In the genomic region with DNA sequence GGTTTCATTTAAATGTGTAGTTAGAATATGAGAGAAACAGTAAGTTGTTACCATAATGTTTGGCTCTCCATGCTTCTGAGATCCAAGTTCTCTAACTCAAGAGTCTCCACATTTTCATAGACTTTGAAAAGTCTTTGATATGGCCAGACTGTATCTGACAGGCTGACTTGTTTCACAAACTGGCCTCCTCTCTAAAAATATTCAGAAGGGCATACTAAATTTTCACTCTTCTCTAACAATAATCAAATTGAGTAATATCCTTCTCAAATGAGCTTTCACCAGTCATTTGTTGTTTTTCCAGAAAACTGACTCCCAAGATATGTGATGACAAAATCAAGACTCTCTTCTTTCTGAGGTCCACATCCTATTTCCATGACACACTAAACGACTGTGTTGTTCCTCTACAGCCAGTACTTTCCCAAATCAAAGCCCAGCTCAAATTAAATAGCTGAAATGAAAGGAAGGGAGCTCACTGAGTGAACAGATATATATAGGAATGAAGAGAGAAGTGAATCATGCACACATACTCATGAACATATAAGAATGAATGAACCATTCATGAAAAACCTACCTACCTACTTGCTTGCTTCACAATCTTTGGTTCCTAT, we compare ENCODE assay signal across 12 cellular contexts. TPM values are rescaled to one million over a fixed set of nuclear protein-coding genes. Genes with fewer than 3 reads are reported as not detected.
DNase-seq lines count a peak whose midpoint lies in the region; ATAC-seq, FAIRE-seq and TF ChIP-seq lines count a peak whose summit lies in the region.
"Had no signal": no experiment of that assay in that cellular context is flagged by ENCODE, and none has a peak within 500 bp of the region (broad histone marks: within the 10 kb centered on the region; RNA-seq: fewer than 3 reads in every experiment).

No MANE protein-coding gene starts in this region.

- H3K14ac ChIP-seq in mesenchymal stem cell (ENCODE audit: low read length in 2 of 2) = no peak overlapping the region

- no peak overlapping the region for H2BK12ac ChIP-seq in mesenchymal stem cell (ENCODE audit: low read length in 2 of 2)

- no peaks in the 10 kb centered on the region for H3K27me3 Mint-ChIP-seq in CD4-positive, alpha-beta T cell
- no peaks in the 10 kb centered on the region for H3K27me3 Mint-ChIP-seq in activated naive CD8-positive, alpha-beta T cell treated with anti-CD3 and anti-CD28 coated beads, Interleukin-2, amount 50 U/mL, for 24 hours

- no peak for TF ChIP-seq POLR2A in tibial nerve (IDR thresholded peaks at IDR 0.05)

- peaks cover 46% of the 10 kb centered on the region for H3K36me3 Mint-ChIP-seq in CD4-positive, alpha-beta T cell (ENCODE audit: low read depth)
- H3K36me3 Mint-ChIP-seq in activated naive CD8-positive, alpha-beta T cell treated with anti-CD3 and anti-CD28 coated beads, Interleukin-2, amount 50 U/mL, for 24 hours (ENCODE audit: low read depth) = peaks cover 18% of the 10 kb centered on the region

- H2AK5ac ChIP-seq in mesenchymal stem cell (ENCODE audit: low read length, severe bottlenecking) = no peak overlapping the region

- H3K9me3 Mint-ChIP-seq in CD4-positive, alpha-beta T cell = no peaks in the 10 kb centered on the region
- no peaks in the 10 kb centered on the region for H3K9me3 Mint-ChIP-seq in activated naive CD8-positive, alpha-beta T cell treated with anti-CD3 and anti-CD28 coated beads, Interleukin-2, amount 50 U/mL, for 24 hours

- POLR2A ChIA-PET in CD4-positive, alpha-beta T cell (lab: Charles Lee) = interaction anchor here (1.1 to 8.6 kb wide), 6 partner anchors 12 to 91 kb away, joined by 3 to 382 read pairs (median 50); partner anchors contain the start of gene HIVEP2

- no CpG with 5 or more reads among the region's 1 CpG for WGBS in mesenchymal stem cell
- WGBS in tibial nerve, 2 donors = 55 to 59% methylated on average over 1 of the region's 1 CpG

- H2BK5ac ChIP-seq in mesenchymal stem cell (ENCODE audit: low read depth, low read length, poor library complexity, severe bottlenecking) = no peak overlapping the region

- no peaks in the 10 kb centered on the region for H3K27me3 ChIP-seq in CD4-positive, alpha-beta T cell (ENCODE audit: control insufficient read depth, insufficient read depth, low read length)
- no peaks in the 10 kb centered on the region for H3K27me3 ChIP-seq in mesenchymal stem cell (ENCODE audit: control insufficient read depth in 1 of 2, insufficient read depth in 1 of 2, low read length in 2 of 2)
- no peaks in the 10 kb centered on the region for H3K27me3 ChIP-seq in tibial nerve
- H3K27me3 ChIP-seq: colonic mucosa had no signal

- H2BK15ac ChIP-seq in mesenchymal stem cell (ENCODE audit: low read depth, poor library complexity, severe bottlenecking) = no peak overlapping the region

- peak; percentile 58 for FAIRE-seq in GM19239 (lab: Jason Lieb, UNC)
- FAIRE-seq: TTC549 had no signal

- peak overlapping the region; percentile 95 for H3K9ac ChIP-seq in mesenchymal stem cell (ENCODE audit: low read length)
- H3K9ac ChIP-seq: KMS-11 had no signal

- H3K36me3 ChIP-seq in mesenchymal stem cell (ENCODE audit: control insufficient read depth in 1 of 2, insufficient read depth in 2 of 2, low read depth in 1 of 2, low read length in 2 of 2) (no peaks in the 10 kb centered on the region), tibial nerve (no peaks in the 10 kb centered on the region)
- H3K36me3 ChIP-seq: colonic mucosa, lower lobe of right lung had no signal

- peak overlapping the region; percentile 95 for H3K27ac Mint-ChIP-seq in CD4-positive, alpha-beta T cell
- H3K27ac Mint-ChIP-seq in activated naive CD8-positive, alpha-beta T cell treated with anti-CD3 and anti-CD28 coated beads, Interleukin-2, amount 50 U/mL, for 24 hours = peak overlapping the region; percentile 93

- no peak for DNase-seq in CD4-positive, alpha-beta T cell
- no peak for DNase-seq in GM19239 (ENCODE audit: insufficient read length, low spot score)
- DNase-seq in activated naive CD8-positive, alpha-beta T cell treated with anti-CD3 and anti-CD28 coated beads, Interleukin-2, amount 50 U/mL, for 24 hours = no peak
- DNase-seq in mesenchymal stem cell = peak; percentile 57
- DNase-seq in hypothalamus (lab: John Stamatoyannopoulos, UW) = no peak
- DNase-seq in tibial nerve (ENCODE audit: low spot score in 2 of 2) = no peak
- DNase-seq: colonic mucosa, lower lobe of right lung, NCI-H2171 had no signal

- H2AFZ ChIP-seq in mesenchymal stem cell (ENCODE audit: low read depth, low read length) = no peak overlapping the region

- H3K4me3 ChIP-seq in mesenchymal stem cell (ENCODE audit: insufficient read depth in 1 of 2, low read depth in 1 of 2, low read length in 2 of 2) (peak overlapping the region in 1 of 2 experiments; percentile 1), tibial nerve (no peak overlapping the region)
- H3K4me3 ChIP-seq: colonic mucosa, lower lobe of right lung had no signal

- H3K9me3 ChIP-seq in CD4-positive, alpha-beta T cell (ENCODE audit: control insufficient read depth, low read length) = no peaks in the 10 kb centered on the region
- H3K9me3 ChIP-seq in mesenchymal stem cell (ENCODE audit: control insufficient read depth, low read length) (no peaks in the 10 kb centered on the region), tibial nerve (no peaks in the 10 kb centered on the region)
- H3K9me3 ChIP-seq: colonic mucosa, lower lobe of right lung had no signal

- H3K18ac ChIP-seq in mesenchymal stem cell (ENCODE audit: low read depth in 1 of 2, low read length in 2 of 2) = no peak overlapping the region

- no peak overlapping the region for H3K4me2 ChIP-seq in mesenchymal stem cell (ENCODE audit: low read length, poor library complexity, severe bottlenecking)
- H3K4me2 ChIP-seq: KMS-11 had no signal

- no peak for ATAC-seq in CD4-positive, alpha-beta T cell (ENCODE audit: poor library complexity)
- peak; percentile 20 for ATAC-seq in activated naive CD8-positive, alpha-beta T cell treated with anti-CD3 and anti-CD28 coated beads, Interleukin-2, amount 50 U/mL, for 24 hours
- no peak for ATAC-seq in GM18511 (IDR thresholded peaks at IDR 0.05; ENCODE audit: unreplicated experiment)
- ATAC-seq: lower lobe of right lung had no signal

- H3K27ac ChIP-seq in CD4-positive, alpha-beta T cell (ENCODE audit: low read depth, low read length) = peak overlapping the region; percentile 25
- no peak overlapping the region for H3K27ac ChIP-seq in mesenchymal stem cell (ENCODE audit: low read length, poor library complexity, severe bottlenecking)
- no peak overlapping the region for H3K27ac ChIP-seq in tibial nerve
- H3K27ac ChIP-seq: colonic mucosa, KMS-11, lower lobe of right lung had no signal

- no peak overlapping the region for H4K91ac ChIP-seq in mesenchymal stem cell (ENCODE audit: low read length)

- no peak for TF ChIP-seq EP300 in tibial nerve (IDR thresholded peaks at IDR 0.05)

- CTCF ChIA-PET in CD4-positive, alpha-beta T cell (lab: Charles Lee) = interaction anchor here (1.5 kb wide), 1 partner anchor 20 kb away, joined by 6 read pairs; no protein-coding TSS in a partner anchor

- intact Hi-C loops in CD4-positive, alpha-beta T cell (cut with DNase I, micrococcal nuclease) = loop anchor here (2.0 to 5.0 kb wide), 3 partner anchors 15 to 88 kb away; partner anchors contain the start of gene HIVEP2 (in 1 of the 2)

- TF ChIP-seq CTCF in CD4-positive, alpha-beta T cell (IDR thresholded peaks at IDR 0.05) = no peak
- no peak for TF ChIP-seq CTCF in tibial nerve (IDR thresholded peaks at IDR 0.05)

- peaks cover 80% of the 10 kb centered on the region for H3K4me1 Mint-ChIP-seq in CD4-positive, alpha-beta T cell (ENCODE audit: low read depth)
- peaks cover 79% of the 10 kb centered on the region for H3K4me1 Mint-ChIP-seq in activated naive CD8-positive, alpha-beta T cell treated with anti-CD3 and anti-CD28 coated beads, Interleukin-2, amount 50 U/mL, for 24 hours

- H4K8ac ChIP-seq in mesenchymal stem cell (ENCODE audit: low read length) = no peak overlapping the region

- peaks cover 7% of the 10 kb centered on the region for H3K79me1 ChIP-seq in mesenchymal stem cell (replicated peaks; ENCODE audit: low read length, poor library complexity, severe bottlenecking)

- no peak overlapping the region for H3K4ac ChIP-seq in mesenchymal stem cell (ENCODE audit: low read depth in 1 of 2, low read length in 2 of 2)

- peak overlapping the region; percentile 95 for H3K4me3 Mint-ChIP-seq in CD4-positive, alpha-beta T cell
- peak overlapping the region; percentile 95 for H3K4me3 Mint-ChIP-seq in activated naive CD8-positive, alpha-beta T cell treated with anti-CD3 and anti-CD28 coated beads, Interleukin-2, amount 50 U/mL, for 24 hours

- no peak overlapping the region for H2BK120ac ChIP-seq in mesenchymal stem cell (ENCODE audit: low read depth, low read length)

- no peak overlapping the region for H3K23ac ChIP-seq in mesenchymal stem cell (ENCODE audit: low read length in 2 of 2)

- H3K4me1 ChIP-seq in mesenchymal stem cell (ENCODE audit: control insufficient read depth, insufficient read depth, low read depth, low read length) (no peaks in the 10 kb centered on the region), tibial nerve (peaks cover 0 to 45% (median 23%) of the 10 kb centered on the region in 4 donors)
- H3K4me1 ChIP-seq: colonic mucosa had no signal

RNA-seq across cellular contexts. Expression of gene HIVEP2, which starts 15.1 kb away (rescaled TPM):
- total RNA-seq in CD4-positive, alpha-beta T cell = 10 to 100 TPM; 48.4 to 48.6 TPM
- polyA plus RNA-seq in mesenchymal stem cell (2013, experiment 1 of 2) = 8.5 TPM
- polyA plus RNA-seq in mesenchymal stem cell (2013, experiment 2 of 2) = 8.1 TPM
- total RNA-seq in tibial nerve = 10 to 100 TPM; 15.9 to 24.0 (median 19.9) TPM
